24 cellular contexts compared by ENCODE assay signal in the genomic region with DNA sequence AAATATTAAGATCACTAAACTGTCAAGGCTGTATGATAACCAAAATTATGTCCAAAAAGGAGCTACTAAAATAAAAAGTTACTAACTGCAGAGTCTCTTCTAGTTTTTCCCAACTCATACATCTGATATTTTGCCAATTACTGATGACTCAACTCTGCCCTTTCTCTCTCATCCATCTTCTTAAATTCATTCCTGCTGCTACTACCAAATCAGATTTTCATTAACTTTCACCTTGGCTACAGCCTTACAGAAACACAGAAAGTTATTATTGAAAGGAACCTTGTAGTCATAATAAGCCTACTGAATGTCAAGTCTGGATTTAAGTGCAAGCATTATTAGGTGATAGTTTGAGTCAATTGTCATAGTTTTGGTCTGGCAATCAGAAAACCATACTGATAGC.
DNase-seq lines count a peak whose midpoint lies in the region; ATAC-seq and TF ChIP-seq lines count a peak whose summit lies in the region.
"Had no signal": no experiment of that assay in that cellular context is flagged by ENCODE, and none has a peak within 500 bp of the region (broad histone marks: within the 10 kb centered on the region; RNA-seq: fewer than 3 reads in every experiment).

No MANE protein-coding gene starts in this region.

- H3K4me1 Mint-ChIP-seq in MCF 10A (ENCODE audit: insufficient read depth, unreplicated experiment) = peaks cover 5% of the 10 kb centered on the region
- no peaks in the 10 kb centered on the region for H3K4me1 Mint-ChIP-seq in stimulated activated memory B cell treated with anti-CD40 and anti-IgM and Interleukin-4, amounts not matched to agents 10 μg/mL and 1 μg/mL and 100 μg/mL, for 72 hours
- H3K4me1 Mint-ChIP-seq: activated naive CD8-positive, alpha-beta T cell treated with anti-CD3 and anti-CD28 coated beads for 36 hours had no signal

- intact Hi-C loops in MCF 10A (cut with micrococcal nuclease) (no loop called here), breast epithelium (cut with DNase I; ENCODE audit: low total_unique reads) (no loop called here)

- no peak for ATAC-seq in GM19452 (IDR thresholded peaks at IDR 0.05; ENCODE audit: unreplicated experiment)
- ATAC-seq in stimulated activated memory B cell treated with anti-CD40 and anti-IgM and Interleukin-4, amounts not matched to agents 10 μg/mL and 1 μg/mL and 100 μg/mL, for 72 hours = no peak
- ATAC-seq: A549; activated CD8-positive, alpha-beta T cell treated with anti-CD3 and anti-CD28 coated beads for 36 hours; effector memory CD8-positive, alpha-beta T cell; gastrocnemius medialis; left lung had no signal

- H3K27ac Mint-ChIP-seq in MCF 10A (ENCODE audit: low read depth, unreplicated experiment) = no peak overlapping the region
- H3K27ac Mint-ChIP-seq in stimulated activated memory B cell treated with anti-CD40 and anti-IgM and Interleukin-4, amounts not matched to agents 10 μg/mL and 1 μg/mL and 100 μg/mL, for 72 hours = no peak overlapping the region
- H3K27ac Mint-ChIP-seq: activated CD8-positive, alpha-beta T cell treated with anti-CD3 and anti-CD28 coated beads for 36 hours; activated naive CD8-positive, alpha-beta T cell treated with anti-CD3 and anti-CD28 coated beads for 36 hours; effector memory CD8-positive, alpha-beta T cell; H9 had no signal

- no peaks in the 10 kb centered on the region for H3K27me3 Mint-ChIP-seq in MCF 10A (ENCODE audit: insufficient read depth, unreplicated experiment)
- H3K27me3 Mint-ChIP-seq in stimulated activated memory B cell treated with anti-CD40 and anti-IgM and Interleukin-4, amounts not matched to agents 10 μg/mL and 1 μg/mL and 100 μg/mL, for 72 hours = no peaks in the 10 kb centered on the region
- H3K27me3 Mint-ChIP-seq: activated CD8-positive, alpha-beta T cell treated with anti-CD3 and anti-CD28 coated beads for 36 hours; activated naive CD8-positive, alpha-beta T cell treated with anti-CD3 and anti-CD28 coated beads for 36 hours; CD4-positive, alpha-beta memory T cell; effector memory CD8-positive, alpha-beta T cell had no signal

- no peak for TF ChIP-seq POLR2A in breast epithelium (IDR thresholded peaks at IDR 0.05)

- H3K4me1 ChIP-seq in breast epithelium (no peaks in the 10 kb centered on the region), adipocyte (ENCODE audit: control insufficient read depth, insufficient read depth, low read length) (peaks cover 39% of the 10 kb centered on the region), SJCRH30 (no peaks in the 10 kb centered on the region)
- H3K4me1 ChIP-seq: A549, gastrocnemius medialis, left lung, thyroid gland had no signal

- H3K27me3 ChIP-seq in breast epithelium (no peaks in the 10 kb centered on the region), adipocyte (replicated peaks; ENCODE audit: control insufficient read depth, insufficient read depth, low read length) (no peaks in the 10 kb centered on the region), SJCRH30 (no peaks in the 10 kb centered on the region)
- H3K27me3 ChIP-seq: gastrocnemius medialis, left lung, thyroid gland had no signal

- POLR2A ChIA-PET in MCF 10A (lab: Yijun Ruan, JAX) = interaction anchor here (0.7 kb wide), 1 partner anchor 45 kb away, joined by 3 read pairs; no protein-coding TSS in a partner anchor

- H3K9me3 ChIP-seq in breast epithelium = peaks cover 5% of the 10 kb centered on the region in 2 donors
- H3K9me3 ChIP-seq in adipocyte (ENCODE audit: control insufficient read depth, low read length) = peaks cover 16% of the 10 kb centered on the region
- no peaks in the 10 kb centered on the region for H3K9me3 ChIP-seq in SJCRH30 (replicated peaks)
- H3K9me3 ChIP-seq: gastrocnemius medialis, thyroid gland had no signal

- H3K4me3 ChIP-seq in breast epithelium (no peak overlapping the region), adipocyte (ENCODE audit: low read length) (no peak overlapping the region), SJCRH30 (no peak overlapping the region)
- H3K4me3 ChIP-seq: A549, gastrocnemius medialis, left lung, thyroid gland had no signal

- BruUV-seq in MCF 10A (replicated peaks; lab: Mats Ljungman, UMichigan) = no TSS peak

- H3K9me3 Mint-ChIP-seq in MCF 10A (ENCODE audit: unreplicated experiment) = peaks cover 8% of the 10 kb centered on the region
- H3K9me3 Mint-ChIP-seq in stimulated activated memory B cell treated with anti-CD40 and anti-IgM and Interleukin-4, amounts not matched to agents 10 μg/mL and 1 μg/mL and 100 μg/mL, for 72 hours = peaks cover 11% of the 10 kb centered on the region

- DNase-seq in MCF 10A (ENCODE audit: unreplicated experiment) = peak; percentile 42
- no peak for DNase-seq in breast epithelium (ENCODE audit: low spot score in 2 of 2)
- peak; percentile 61 for DNase-seq in adipocyte (ENCODE audit: low read depth)
- DNase-seq in fibroblast of peridontal ligament (ENCODE audit: extremely low read depth) = peak; percentile 92
- no peak for DNase-seq in SJCRH30
- no peak for DNase-seq in activated naive CD4-positive, alpha-beta T cell treated with Interleukin-2 at 50 U/mL for 16 hours
- DNase-seq: activated CD8-positive, alpha-beta T cell treated with anti-CD3 and anti-CD28 coated beads for 36 hours; activated naive CD8-positive, alpha-beta T cell treated with anti-CD3 and anti-CD28 coated beads for 36 hours; CD4-positive, alpha-beta memory T cell; cerebellar nuclear complex; DMS79; effector memory CD8-positive, alpha-beta T cell; gastrocnemius medialis; H9; left lung; NCI-H2081; NCI-H526; SHP77; stimulated activated CD4-positive, alpha-beta T cell treated with anti-CD3 and anti-CD28 coated beads, Interleukin-12 subunit alpha, Interleukin-12 subunit beta, amount 100 ng/mL, for 4 hours; T-helper 2 cell; thyroid gland had no signal

- no peak overlapping the region for H3K27ac ChIP-seq in breast epithelium
- no peak overlapping the region for H3K27ac ChIP-seq in SJCRH30
- H3K27ac ChIP-seq: A549, gastrocnemius medialis, left lung, thyroid gland had no signal

- TF ChIP-seq CTCF in MCF 10A (IDR thresholded peaks at IDR 0.05; ENCODE audit: unreplicated experiment) (no peak), breast epithelium (IDR thresholded peaks at IDR 0.05) (no peak)

- CTCF ChIA-PET in MCF 10A (lab: Yijun Ruan, JAX) = no interaction called here

- no peak overlapping the region for H3K9ac ChIP-seq in adipocyte (ENCODE audit: low read length)

- no peak overlapping the region for H3K4me3 Mint-ChIP-seq in MCF 10A (ENCODE audit: unreplicated experiment)
- H3K4me3 Mint-ChIP-seq in stimulated activated memory B cell treated with anti-CD40 and anti-IgM and Interleukin-4, amounts not matched to agents 10 μg/mL and 1 μg/mL and 100 μg/mL, for 72 hours = no peak overlapping the region
- H3K4me3 Mint-ChIP-seq: activated CD8-positive, alpha-beta T cell treated with anti-CD3 and anti-CD28 coated beads for 36 hours; activated naive CD8-positive, alpha-beta T cell treated with anti-CD3 and anti-CD28 coated beads for 36 hours; CD4-positive, alpha-beta memory T cell; effector memory CD8-positive, alpha-beta T cell; H9 had no signal

- H3K36me3 ChIP-seq in breast epithelium (peaks cover 4% of the 10 kb centered on the region), adipocyte (ENCODE audit: control insufficient read depth, insufficient read depth, low read length, severe bottlenecking) (peaks cover 5% of the 10 kb centered on the region), SJCRH30 (no peaks in the 10 kb centered on the region)
- H3K36me3 ChIP-seq: gastrocnemius medialis, thyroid gland had no signal

- no peaks in the 10 kb centered on the region for H3K36me3 Mint-ChIP-seq in MCF 10A (ENCODE audit: insufficient read depth, unreplicated experiment)
- H3K36me3 Mint-ChIP-seq in stimulated activated memory B cell treated with anti-CD40 and anti-IgM and Interleukin-4, amounts not matched to agents 10 μg/mL and 1 μg/mL and 100 μg/mL, for 72 hours = peaks cover 6% of the 10 kb centered on the region

Comparison
In these comparisons a context has a peak if more than half of its experiments do, and no peak if none do; other contexts are left out.
1. DNase-seq: peak in MCF 10A (single experiment), adipocyte (single experiment) and fibroblast of peridontal ligament (single experiment); none in breast epithelium (0 of 2), SJCRH30 (0 of 2) and activated naive CD4-positive, alpha-beta T cell treated with Interleukin-2 at 50 U/mL for 16 hours (single experiment).